25 cellular contexts compared by ENCODE assay signal in the genomic region with DNA sequence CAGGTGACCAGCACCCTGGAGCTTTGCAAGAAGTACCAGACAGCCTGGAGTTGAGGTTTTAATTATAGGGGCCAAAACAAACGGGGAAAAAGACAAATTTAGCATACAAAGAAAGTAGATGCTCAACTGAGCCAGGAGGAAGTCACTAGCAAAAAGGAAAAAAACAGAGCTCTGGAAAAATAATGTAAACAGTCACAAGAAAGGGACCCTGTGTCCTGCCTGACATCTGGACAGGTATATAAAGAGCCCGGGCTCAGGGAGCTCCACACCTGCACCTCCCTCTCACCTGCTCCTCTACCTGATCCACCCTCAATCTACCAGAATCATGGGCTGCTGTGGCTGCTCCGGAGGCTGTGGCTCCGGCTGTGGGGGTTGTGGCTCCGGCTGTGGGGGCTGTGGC. TPM values are rescaled to one million over a fixed set of nuclear protein-coding genes. Genes with fewer than 3 reads are reported as not detected.
DNase-seq lines count a peak whose midpoint lies in the region; FAIRE-seq and TF ChIP-seq lines count a peak whose summit lies in the region.
"Had no signal": no experiment of that assay in that cellular context is flagged by ENCODE, and none has a peak within 500 bp of the region (broad histone marks: within the 10 kb centered on the region; RNA-seq: fewer than 3 reads in every experiment).

KRTAP5-10 (plus strand) TSS at position 301 of the 400 bp plus-strand sequence; CDS start at position 326, 25 bp downstream.

- WGBS in neuronal stem cell (ENCODE audit: extremely low coverage in 2 of 2, insufficient read length in 2 of 2, insufficient replicate concordance in 1 of 2), 2 donors, result no CpG with 5 or more reads among the region's 5 CpGs

- no peak within 1 kb of the TSS for H2BK120ac ChIP-seq in neuronal stem cell (ENCODE audit: low read depth, low read length)

- H2BK12ac ChIP-seq in neuronal stem cell (ENCODE audit: low read length), result peak within 1 kb of the TSS; percentile 41

- peaks cover 0 to 2% of the 10 kb centered on the region in 2 donors for H3K4me1 ChIP-seq in neuronal stem cell (ENCODE audit: control insufficient read depth in 2 of 2, insufficient read depth in 1 of 2, low read depth in 1 of 2, low read length in 2 of 2)

- DNase-seq in activated naive CD4-positive, alpha-beta T cell treated with anti-CD3 and anti-CD28 coated beads, Interleukin-2, amount 10 ng/mL, durations not matched to agents 7 days and 5 days, result no peak
- no peak for DNase-seq in neuronal stem cell (ENCODE audit: low spot score)
- DNase-seq in type B pancreatic cell (ENCODE audit: extremely low spot score, unreplicated experiment), result no peak
- no peak for DNase-seq in activated T-helper 2 cell treated with anti-CD3 and anti-CD28 coated beads, Interferon-gamma antibody, Interleukin-2, Interleukin-4, amounts not matched to agents 10 μg/mL and 5 μg/mL and 100 μg/mL, durations not matched to agents 14 hours and 24 hours and 36 hours (ENCODE audit: low spot score)
- DNase-seq in putamen (ENCODE audit: low spot score), result no peak
- no peak for DNase-seq in GM19239 (ENCODE audit: insufficient read length, low spot score)
- DNase-seq: 8988T; C1 segment of cervical spinal cord; CD4-positive, CD25-positive, alpha-beta regulatory T cell; CD8-positive, alpha-beta memory T cell; COR-L47; DMS 273 treated with DMSO at 0.1 percent for 48 hours; DMS79; GDM1; GOT3; H9 had no signal

- peak within 1 kb of the TSS; percentile 2 for H3K27ac Mint-ChIP-seq in activated naive CD4-positive, alpha-beta T cell treated with anti-CD3 and anti-CD28 coated beads, Interleukin-2, amount 50 U/mL, for 24 hours
- H3K27ac Mint-ChIP-seq in activated naive CD4-positive, alpha-beta T cell treated with anti-CD3 and anti-CD28 coated beads, Interleukin-2, amount 10 ng/mL, durations not matched to agents 7 days and 5 days, result no peak within 1 kb of the TSS
- H3K27ac Mint-ChIP-seq in brain (peak within 1 kb of the TSS in 3 of 5 experiments; percentile 23 to 84 (median 70)), type B pancreatic cell (no peak within 1 kb of the TSS)
- no peak within 1 kb of the TSS for H3K27ac Mint-ChIP-seq in activated T-helper 2 cell treated with anti-CD3 and anti-CD28 coated beads, Interferon-gamma antibody, Interleukin-2, Interleukin-4, amounts not matched to agents 10 μg/mL and 5 μg/mL and 100 μg/mL, durations not matched to agents 14 hours and 24 hours and 36 hours
- H3K27ac Mint-ChIP-seq: CD4-positive, CD25-positive, alpha-beta regulatory T cell; CD8-positive, alpha-beta memory T cell had no signal

- no peak within 1 kb of the TSS for H3K23ac ChIP-seq in neuronal stem cell (ENCODE audit: low read depth, low read length, poor library complexity)

- no peaks in the 10 kb centered on the region for H3K4me1 Mint-ChIP-seq in activated naive CD4-positive, alpha-beta T cell treated with anti-CD3 and anti-CD28 coated beads, Interleukin-2, amount 50 U/mL, for 24 hours
- no peaks in the 10 kb centered on the region for H3K4me1 Mint-ChIP-seq in activated naive CD4-positive, alpha-beta T cell treated with anti-CD3 and anti-CD28 coated beads, Interleukin-2, amount 10 ng/mL, durations not matched to agents 7 days and 5 days
- H3K4me1 Mint-ChIP-seq in brain (peaks cover 28% of the 10 kb centered on the region), type B pancreatic cell (ENCODE audit: unreplicated experiment) (peaks cover 30% of the 10 kb centered on the region)
- H3K4me1 Mint-ChIP-seq in activated T-helper 2 cell treated with anti-CD3 and anti-CD28 coated beads, Interferon-gamma antibody, Interleukin-2, Interleukin-4, amounts not matched to agents 10 μg/mL and 5 μg/mL and 100 μg/mL, durations not matched to agents 14 hours and 24 hours and 36 hours (ENCODE audit: low read depth), result peaks cover 3% of the 10 kb centered on the region

- peaks cover 0 to 4% (median 3%) of the 10 kb centered on the region in 3 experiments for H3K27me3 ChIP-seq in neuronal stem cell (ENCODE audit: control insufficient read depth in 3 of 3, insufficient read depth in 3 of 3, low read depth in 1 of 3, low read length in 3 of 3)

- H3K9me3 Mint-ChIP-seq in activated naive CD4-positive, alpha-beta T cell treated with anti-CD3 and anti-CD28 coated beads, Interleukin-2, amount 50 U/mL, for 24 hours, result no peaks in the 10 kb centered on the region
- no peaks in the 10 kb centered on the region for H3K9me3 Mint-ChIP-seq in activated naive CD4-positive, alpha-beta T cell treated with anti-CD3 and anti-CD28 coated beads, Interleukin-2, amount 10 ng/mL, durations not matched to agents 7 days and 5 days
- H3K9me3 Mint-ChIP-seq in brain (peaks cover 3 to 13% (median 9%) of the 10 kb centered on the region in 5 experiments), type B pancreatic cell (peaks cover 5% of the 10 kb centered on the region)
- H3K9me3 Mint-ChIP-seq in activated T-helper 2 cell treated with anti-CD3 and anti-CD28 coated beads, Interferon-gamma antibody, Interleukin-2, Interleukin-4, amounts not matched to agents 10 μg/mL and 5 μg/mL and 100 μg/mL, durations not matched to agents 14 hours and 24 hours and 36 hours, result no peaks in the 10 kb centered on the region

- TF ChIP-seq CTCF in brain (conservative IDR thresholded peaks at IDR 0.05) (no peak), type B pancreatic cell (conservative IDR thresholded peaks at IDR 0.05) (no peak)

- H3K9me3 ChIP-seq in neuronal stem cell (replicated peaks in 1 of 2; ENCODE audit: control insufficient read depth in 2 of 2, insufficient read depth in 1 of 2, low read depth in 1 of 2, low read length in 2 of 2), result no peaks in the 10 kb centered on the region

- H3K4me3 ChIP-seq in neuronal stem cell (ENCODE audit: low read length in 2 of 2), result no peak within 1 kb of the TSS

- no peaks in the 10 kb centered on the region for H3K36me3 Mint-ChIP-seq in activated naive CD4-positive, alpha-beta T cell treated with anti-CD3 and anti-CD28 coated beads, Interleukin-2, amount 50 U/mL, for 24 hours
- no peaks in the 10 kb centered on the region for H3K36me3 Mint-ChIP-seq in activated naive CD4-positive, alpha-beta T cell treated with anti-CD3 and anti-CD28 coated beads, Interleukin-2, amount 10 ng/mL, durations not matched to agents 7 days and 5 days
- H3K36me3 Mint-ChIP-seq in brain (no peaks in the 10 kb centered on the region), type B pancreatic cell (no peaks in the 10 kb centered on the region)
- H3K36me3 Mint-ChIP-seq in activated T-helper 2 cell treated with anti-CD3 and anti-CD28 coated beads, Interferon-gamma antibody, Interleukin-2, Interleukin-4, amounts not matched to agents 10 μg/mL and 5 μg/mL and 100 μg/mL, durations not matched to agents 14 hours and 24 hours and 36 hours (ENCODE audit: low read depth), result no peaks in the 10 kb centered on the region
- H3K36me3 Mint-ChIP-seq: CD4-positive, CD25-positive, alpha-beta regulatory T cell had no signal

- H2AFZ ChIP-seq in neuronal stem cell (ENCODE audit: low read length), result no peak within 1 kb of the TSS

- H3K4ac ChIP-seq in neuronal stem cell (ENCODE audit: low read length), result no peak within 1 kb of the TSS

- no peak within 1 kb of the TSS for H3K4me2 ChIP-seq in neuronal stem cell (ENCODE audit: insufficient read depth, low read length, poor library complexity, severe bottlenecking)

- no peaks in the 10 kb centered on the region for H3K79me1 ChIP-seq in neuronal stem cell (ENCODE audit: low read depth, low read length)

- H2BK15ac ChIP-seq in neuronal stem cell (ENCODE audit: low read length), result no peak within 1 kb of the TSS

- H3K36me3 ChIP-seq in neuronal stem cell (replicated peaks in 1 of 2; ENCODE audit: control insufficient read depth in 2 of 2, insufficient read depth in 2 of 2, low read length in 2 of 2), result no peaks in the 10 kb centered on the region

- no peak within 1 kb of the TSS for H2BK5ac ChIP-seq in neuronal stem cell (ENCODE audit: low read length)

- no peak within 1 kb of the TSS for H4K91ac ChIP-seq in neuronal stem cell (ENCODE audit: low read depth, low read length, poor library complexity)

- H4K8ac ChIP-seq in neuronal stem cell (ENCODE audit: low read depth, low read length), result peak within 1 kb of the TSS; percentile 54

- H3K18ac ChIP-seq in neuronal stem cell (ENCODE audit: low read length), result peak within 1 kb of the TSS; percentile 37

- intact Hi-C loops in activated T-helper 2 cell treated with anti-CD3 and anti-CD28 coated beads, Interferon-gamma antibody, Interleukin-2, Interleukin-4, amounts not matched to agents 10 μg/mL and 5 μg/mL and 100 μg/mL, durations not matched to agents 14 hours and 24 hours and 36 hours (cut with micrococcal nuclease), result no loop called here

- CTCF ChIA-PET in activated naive CD4-positive, alpha-beta T cell treated with anti-CD3 and anti-CD28 coated beads, Interleukin-2, amount 10 ng/mL, durations not matched to agents 7 days and 5 days (lab: Charles Lee), result no interaction called here

- peak within 1 kb of the TSS; percentile 63 for H3K14ac ChIP-seq in neuronal stem cell (ENCODE audit: low read length)

- H3K4me3 Mint-ChIP-seq in activated naive CD4-positive, alpha-beta T cell treated with anti-CD3 and anti-CD28 coated beads, Interleukin-2, amount 50 U/mL, for 24 hours, result no peak within 1 kb of the TSS
- H3K4me3 Mint-ChIP-seq in activated naive CD4-positive, alpha-beta T cell treated with anti-CD3 and anti-CD28 coated beads, Interleukin-2, amount 10 ng/mL, durations not matched to agents 7 days and 5 days, result no peak within 1 kb of the TSS
- no peak within 1 kb of the TSS for H3K4me3 Mint-ChIP-seq in brain
- peak within 1 kb of the TSS; percentile 15 for H3K4me3 Mint-ChIP-seq in type B pancreatic cell
- H3K4me3 Mint-ChIP-seq in activated T-helper 2 cell treated with anti-CD3 and anti-CD28 coated beads, Interferon-gamma antibody, Interleukin-2, Interleukin-4, amounts not matched to agents 10 μg/mL and 5 μg/mL and 100 μg/mL, durations not matched to agents 14 hours and 24 hours and 36 hours (ENCODE audit: low read depth), result no peak within 1 kb of the TSS
- H3K4me3 Mint-ChIP-seq: CD4-positive, CD25-positive, alpha-beta regulatory T cell; CD8-positive, alpha-beta memory T cell; H9 had no signal

- no peak within 1 kb of the TSS for H3K9ac ChIP-seq in neuronal stem cell (ENCODE audit: low read depth, low read length, poor library complexity)

- peaks cover 33% of the 10 kb centered on the region for H3K27me3 Mint-ChIP-seq in activated naive CD4-positive, alpha-beta T cell treated with anti-CD3 and anti-CD28 coated beads, Interleukin-2, amount 50 U/mL, for 24 hours
- H3K27me3 Mint-ChIP-seq in activated naive CD4-positive, alpha-beta T cell treated with anti-CD3 and anti-CD28 coated beads, Interleukin-2, amount 10 ng/mL, durations not matched to agents 7 days and 5 days, result peaks cover 30% of the 10 kb centered on the region
- peaks cover 9% of the 10 kb centered on the region for H3K27me3 Mint-ChIP-seq in brain
- H3K27me3 Mint-ChIP-seq in type B pancreatic cell, result peaks cover 24% of the 10 kb centered on the region
- H3K27me3 Mint-ChIP-seq in activated T-helper 2 cell treated with anti-CD3 and anti-CD28 coated beads, Interferon-gamma antibody, Interleukin-2, Interleukin-4, amounts not matched to agents 10 μg/mL and 5 μg/mL and 100 μg/mL, durations not matched to agents 14 hours and 24 hours and 36 hours (ENCODE audit: low read depth), result peaks cover 22% of the 10 kb centered on the region

- H2AK5ac ChIP-seq in neuronal stem cell (ENCODE audit: low read depth, low read length), result no peak within 1 kb of the TSS

- H3K27ac ChIP-seq in neuronal stem cell (replicated peaks; ENCODE audit: low read length), result no peak within 1 kb of the TSS
- H3K27ac ChIP-seq: HL-60 had no signal

- no peak for FAIRE-seq in GM19239 (lab: Jason Lieb, UNC)
- FAIRE-seq: GM12892, GM18507 had no signal

RNA-seq across cellular contexts. Expression of gene KRTAP5-10, which starts in this region (rescaled TPM):
- polyA plus RNA-seq in brain (ENCODE audit: insufficient read depth, low read depth, low replicate concordance), result not detected
- polyA plus RNA-seq in neuronal stem cell (2013, experiment 1 of 2), result 0.11 TPM
- polyA plus RNA-seq in neuronal stem cell (2013, experiment 2 of 2), result 0.08 TPM
- total RNA-seq in type B pancreatic cell (ENCODE audit: low replicate concordance), result not detected in 2 replicates
- total RNA-seq in activated T-helper 2 cell treated with anti-CD3 and anti-CD28 coated beads, Interferon-gamma antibody, Interleukin-2, Interleukin-4, amounts not matched to agents 10 μg/mL and 5 μg/mL and 100 μg/mL, durations not matched to agents 14 hours and 24 hours and 36 hours, result not detected in 2 replicates
- total RNA-seq: A673; CD4-positive, CD25-positive, alpha-beta regulatory T cell; CD8-positive, alpha-beta memory T cell; Daoy; H9; HT1080 had no signal
- polyA plus RNA-seq: AG04450; CD4-positive, CD25-positive, alpha-beta regulatory T cell; CD8-positive, alpha-beta memory T cell had no signal

Comparison
In these comparisons a context has a peak if more than half of its experiments do, and no peak if none do; other contexts are left out.
1. H3K27ac Mint-ChIP-seq: peak in activated naive CD4-positive, alpha-beta T cell treated with anti-CD3 and anti-CD28 coated beads, Interleukin-2, amount 50 U/mL, for 24 hours (single experiment) and brain (3 of 5); none in activated naive CD4-positive, alpha-beta T cell treated with anti-CD3 and anti-CD28 coated beads, Interleukin-2, amount 10 ng/mL, durations not matched to agents 7 days and 5 days (single experiment), type B pancreatic cell (single experiment) and activated T-helper 2 cell treated with anti-CD3 and anti-CD28 coated beads, Interferon-gamma antibody, Interleukin-2, Interleukin-4, amounts not matched to agents 10 μg/mL and 5 μg/mL and 100 μg/mL, durations not matched to agents 14 hours and 24 hours and 36 hours (single experiment).